Comparison of ENCODE assay signal across 8 cellular contexts in the genomic region with DNA sequence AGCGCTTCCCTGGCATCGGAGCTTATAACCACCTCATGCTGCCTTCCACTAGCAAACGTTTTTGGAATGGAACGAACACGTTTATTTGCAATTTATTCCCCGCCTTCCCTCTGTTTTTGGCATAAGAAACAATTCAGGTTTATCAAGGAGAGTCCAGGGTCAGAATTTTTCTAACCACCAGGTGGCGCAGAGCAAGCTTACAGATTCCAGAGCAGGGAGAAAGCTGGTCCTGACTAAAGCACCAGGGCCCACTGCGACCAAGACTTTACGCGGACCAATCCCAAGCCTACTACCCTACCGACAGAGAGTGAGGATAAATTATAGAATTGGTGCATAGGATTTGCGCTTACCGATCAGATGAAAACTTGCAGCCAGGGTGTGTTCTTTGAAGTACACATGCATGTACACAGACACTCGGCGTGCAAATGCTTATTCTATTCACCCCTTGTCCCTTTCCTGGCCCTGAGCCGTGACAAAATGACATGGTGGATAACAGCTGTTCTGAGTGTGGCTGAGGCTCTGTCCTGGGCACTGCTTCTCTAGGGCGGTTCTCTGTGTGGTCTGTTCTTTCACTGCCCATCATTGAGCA. TPM values are rescaled to one million over a fixed set of nuclear protein-coding genes. Genes with fewer than 3 reads are reported as not detected.
DNase-seq lines count a peak whose midpoint lies in the region; ATAC-seq and TF ChIP-seq lines count a peak whose summit lies in the region.

No MANE protein-coding gene starts in this region.

- H2BK120ac ChIP-seq in neuronal stem cell (ENCODE audit: low read depth, low read length): no peak overlapping the region

- CTCF ChIA-PET in AG04450 (lab: Charles Lee): interaction anchor here (0.6 to 5.8 kb wide), 45 partner anchors 9 to 1442 kb away, joined by 3 to 78 read pairs (median 4); no protein-coding TSS in a partner anchor
- CTCF ChIA-PET in OCI-LY7 (lab: Charles Lee; ENCODE audit: unreplicated experiment): interaction anchor here (0.5 to 0.7 kb wide), 2 partner anchors 196 to 528 kb away, joined by 3 to 29 read pairs; no protein-coding TSS in a partner anchor

- no peak overlapping the region for H2BK12ac ChIP-seq in neuronal stem cell (ENCODE audit: low read length)

- H3K14ac ChIP-seq in neuronal stem cell (ENCODE audit: low read length): no peak overlapping the region

- peak overlapping the region; percentile 61 for H3K23ac ChIP-seq in neuronal stem cell (ENCODE audit: low read depth, low read length, poor library complexity)

- H3K18ac ChIP-seq in neuronal stem cell (ENCODE audit: low read length): no peak overlapping the region

- H3K27ac ChIP-seq in AG04450 (ENCODE audit: low read depth, low read length) (no peak overlapping the region), HUES48 (ENCODE audit: low read depth, low read length) (no peak overlapping the region), OCI-LY7 (ENCODE audit: low read depth, low read length, poor library complexity, severe bottlenecking) (no peak overlapping the region), neuronal stem cell (replicated peaks; ENCODE audit: low read length) (no peak overlapping the region), thoracic aorta (no peak overlapping the region)

- H3K9ac ChIP-seq in HUES48 (ENCODE audit: low read depth, low read length) (no peak overlapping the region), neuronal stem cell (ENCODE audit: low read depth, low read length, poor library complexity) (no peak overlapping the region)

- no peaks in the 10 kb centered on the region for H3K9me2 ChIP-seq in OCI-LY7 (ENCODE audit: insufficient read depth, low read length)

- DNase-seq in AG04450 (ENCODE audit: low read depth, low spot score): peak; percentile 53
- peak; percentile 74 for DNase-seq in OCI-LY7 (ENCODE audit: low spot score)
- peak; percentile 22 for DNase-seq in activated effector memory CD4-positive, alpha-beta T cell treated with Interleukin-2 at 50 U/mL for 16 hours
- DNase-seq in foreskin melanocyte: peak; percentile 45
- peak; percentile 69 for DNase-seq in neuronal stem cell (ENCODE audit: low spot score)
- peak; percentile 55 for DNase-seq in thoracic aorta (ENCODE audit: low spot score)

- H3K27me3 ChIP-seq in AG04450 (ENCODE audit: control insufficient read depth, insufficient read depth, low read length): no peaks in the 10 kb centered on the region
- no peaks in the 10 kb centered on the region for H3K27me3 ChIP-seq in HUES48 (ENCODE audit: control insufficient read depth, insufficient read depth, low read length)
- no peaks in the 10 kb centered on the region for H3K27me3 ChIP-seq in neuronal stem cell (ENCODE audit: control insufficient read depth in 3 of 3, insufficient read depth in 3 of 3, low read depth in 1 of 3, low read length in 3 of 3)
- no peaks in the 10 kb centered on the region for H3K27me3 ChIP-seq in thoracic aorta (replicated peaks; ENCODE audit: insufficient read depth)

- H2AFZ ChIP-seq in OCI-LY7 (ENCODE audit: low read length): no peak overlapping the region
- H2AFZ ChIP-seq in neuronal stem cell (ENCODE audit: low read length): no peak overlapping the region

- no peaks in the 10 kb centered on the region; the same call in 1 of the 2 replicates for H3K9me3 ChIP-seq in AG04450 (ENCODE audit: control insufficient read depth, insufficient read depth, low read length)
- H3K9me3 ChIP-seq in HUES48 (ENCODE audit: control insufficient read depth, insufficient read depth, low read length): no peaks in the 10 kb centered on the region
- no peaks in the 10 kb centered on the region for H3K9me3 ChIP-seq in OCI-LY7 (ENCODE audit: low read length)
- peaks cover 5 to 12% of the 10 kb centered on the region in 2 donors for H3K9me3 ChIP-seq in neuronal stem cell (replicated peaks in 1 of 2; ENCODE audit: control insufficient read depth in 2 of 2, insufficient read depth in 1 of 2, low read depth in 1 of 2, low read length in 2 of 2)
- H3K9me3 ChIP-seq in thoracic aorta: no peaks in the 10 kb centered on the region

- H3K4ac ChIP-seq in neuronal stem cell (ENCODE audit: low read length): no peak overlapping the region

- H4K8ac ChIP-seq in neuronal stem cell (ENCODE audit: low read depth, low read length): no peak overlapping the region

- intact Hi-C loops in OCI-LY7 (cut with micrococcal nuclease; ENCODE audit: unreplicated experiment): loop anchor here (5.0 to 10.0 kb wide), 4 partner anchors 122 to 592 kb away; no protein-coding TSS in a partner anchor

- no peak overlapping the region for H4K91ac ChIP-seq in neuronal stem cell (ENCODE audit: low read depth, low read length, poor library complexity)

- no peak overlapping the region for H2BK5ac ChIP-seq in neuronal stem cell (ENCODE audit: low read length)

- H3K4me2 ChIP-seq in OCI-LY7 (ENCODE audit: low read length) (peak overlapping the region; percentile 54; the same call in 1 of the 2 replicates), neuronal stem cell (ENCODE audit: insufficient read depth, low read length, poor library complexity, severe bottlenecking) (no peak overlapping the region)

- no CpG with 5 or more reads among the region's 17 CpGs for WGBS in neuronal stem cell (ENCODE audit: extremely low coverage in 2 of 2, insufficient read length in 2 of 2, insufficient replicate concordance in 1 of 2), 2 donors

- peak; percentile 77 for ATAC-seq in GM18517 (IDR thresholded peaks at IDR 0.05; ENCODE audit: unreplicated experiment)
- ATAC-seq in thoracic aorta (ENCODE audit: insufficient number of reproducible peaks, low FRiP score, low read depth): peak; percentile 63

- no TSS peak for BruUV-seq in OCI-LY7 (replicated peaks; lab: Mats Ljungman, UMichigan)

- H2AK5ac ChIP-seq in neuronal stem cell (ENCODE audit: low read depth, low read length): peak overlapping the region; percentile 68

- TF ChIP-seq CTCF in AG04450 (IDR thresholded peaks at IDR 0.05; ENCODE audit: low read depth, low read length): peak; percentile 82
- peak; percentile 92 for TF ChIP-seq CTCF in OCI-LY7 (conservative IDR thresholded peaks at IDR 0.05; ENCODE audit: low read length)
- peak; percentile 84 for TF ChIP-seq CTCF in thoracic aorta (IDR thresholded peaks at IDR 0.05)

- H4K20me1 ChIP-seq in OCI-LY7 (ENCODE audit: insufficient read depth, low read length): no peaks in the 10 kb centered on the region

- POLR2A ChIA-PET in AG04450 (lab: Yijun Ruan, JAX): no interaction called here
- POLR2A ChIA-PET in OCI-LY7 (lab: Charles Lee): interaction anchor here (0.7 to 1.3 kb wide), 3 partner anchors 37 to 512 kb away, joined by 3 to 4 read pairs (median 3); no protein-coding TSS in a partner anchor

- H2BK15ac ChIP-seq in neuronal stem cell (ENCODE audit: low read length): no peak overlapping the region

- H3K79me2 ChIP-seq in OCI-LY7 (ENCODE audit: insufficient read depth, low read depth, low read length): no peaks in the 10 kb centered on the region

- H3K4me3 ChIP-seq in AG04450 (ENCODE audit: low read depth, low read length) (peak overlapping the region; percentile 31; the same call in 1 of the 2 replicates), HUES48 (ENCODE audit: low read depth, low read length) (peak overlapping the region; percentile 31; the same call in 1 of the 2 replicates), OCI-LY7 (ENCODE audit: low read depth, low read length, poor library complexity, severe bottlenecking) (no peak overlapping the region), neuronal stem cell (ENCODE audit: low read length in 2 of 2) (peak overlapping the region in 1 of 2 donors; percentile 18), thoracic aorta (peak overlapping the region; percentile 58)

- H3K4me1 ChIP-seq in HUES48 (ENCODE audit: control insufficient read depth, insufficient read depth, low read length) (no peaks in the 10 kb centered on the region), OCI-LY7 (ENCODE audit: insufficient read depth, low read length, poor library complexity, severe bottlenecking) (peaks cover 11% of the 10 kb centered on the region), neuronal stem cell (ENCODE audit: control insufficient read depth in 2 of 2, insufficient read depth in 1 of 2, low read depth in 1 of 2, low read length in 2 of 2) (peaks cover 0 to 4% of the 10 kb centered on the region in 2 donors), thoracic aorta (ENCODE audit: control insufficient read depth in 1 of 2, low read depth in 2 of 2) (peaks cover 0 to 31% of the 10 kb centered on the region in 2 donors)

- H3K36me3 ChIP-seq in HUES48 (ENCODE audit: control insufficient read depth, insufficient read depth, low read length) (peaks cover 15% of the 10 kb centered on the region), OCI-LY7 (ENCODE audit: insufficient read depth, low read length) (peaks cover 24% of the 10 kb centered on the region), neuronal stem cell (replicated peaks in 1 of 2; ENCODE audit: control insufficient read depth in 2 of 2, insufficient read depth in 2 of 2, low read length in 2 of 2) (peaks cover 2 to 25% of the 10 kb centered on the region in 2 donors), thoracic aorta (peaks cover 8% of the 10 kb centered on the region)

- no peaks in the 10 kb centered on the region for H3K79me1 ChIP-seq in neuronal stem cell (ENCODE audit: low read depth, low read length)

RNA-seq across cellular contexts. Expression of gene NAPG, which starts 34.7 kb away (rescaled TPM):
- 16.8 and 19.8 TPM in 2 replicates for polyA plus RNA-seq in AG04450 (2011; rRNA removed)
- polyA minus RNA-seq in AG04450 (2011; rRNA and poly(A)+ RNA removed): 11.3 and 13.6 TPM in 2 replicates
- 34.6 and 41.4 TPM in 2 replicates for total RNA-seq in OCI-LY7 (2014; rRNA removed; shearing (Covaris generic))
- total RNA-seq in OCI-LY7 (2022) (52.3 and 52.9 TPM in 2 replicates), thoracic aorta (10 to 100 TPM; 30.1 to 47.8 TPM)
- polyA plus RNA-seq in neuronal stem cell (2013, experiment 1 of 2): 13.8 TPM
- polyA plus RNA-seq in neuronal stem cell (2013, experiment 2 of 2): 14.8 TPM

Comparison
In these comparisons a context has a peak if more than half of its experiments do, and no peak if none do; other contexts are left out.
1. DNase-seq: peak in every context shown above with its lines; median percentile 74 in OCI-LY7; 69 in neuronal stem cell; 55 in thoracic aorta; 53 in AG04450; 45 in foreskin melanocyte; 22 in activated effector memory CD4-positive, alpha-beta T cell treated with Interleukin-2 at 50 U/mL for 16 hours.